In the genomic region with DNA sequence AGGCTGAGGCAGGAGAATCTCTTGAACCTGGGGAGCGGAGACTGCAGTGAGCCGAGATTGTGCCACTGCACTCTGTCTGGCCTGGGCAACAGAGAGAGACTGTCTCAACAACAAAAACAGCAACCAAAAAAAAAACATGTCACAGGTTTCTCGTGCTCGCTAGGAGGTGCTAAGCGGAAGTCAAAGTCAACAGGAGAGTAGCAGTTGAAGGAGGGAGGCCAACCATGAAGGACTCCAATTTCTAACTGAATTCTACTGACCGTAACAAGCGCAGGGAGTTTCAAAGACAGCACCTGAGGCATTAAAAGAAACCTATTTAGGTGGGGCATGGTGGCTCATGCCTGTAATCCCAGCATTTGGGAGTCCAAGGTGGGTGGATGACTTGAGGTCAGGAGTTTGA, we compare ENCODE assay signal across 7 cellular contexts.
"Had no signal": no experiment of that assay in that cellular context is flagged by ENCODE, and none has a peak within 500 bp of the region (broad histone marks: within the 10 kb centered on the region; RNA-seq: fewer than 3 reads in every experiment).

No MANE protein-coding gene starts in this region.

- H3K27me3 Mint-ChIP-seq: IgD-negative memory B cell had no signal

- H3K4me3 Mint-ChIP-seq: IgD-negative memory B cell had no signal

- DNase-seq: GM23248, GOT3, H7, KBM-7 had no signal

- H3K9me3 Mint-ChIP-seq: IgD-negative memory B cell had no signal

- H3K27ac Mint-ChIP-seq: IgD-negative memory B cell had no signal

- ATAC-seq: HCT116, HepG2 had no signal
